Comparison of ENCODE assay signal across 8 cellular contexts in the genomic region with DNA sequence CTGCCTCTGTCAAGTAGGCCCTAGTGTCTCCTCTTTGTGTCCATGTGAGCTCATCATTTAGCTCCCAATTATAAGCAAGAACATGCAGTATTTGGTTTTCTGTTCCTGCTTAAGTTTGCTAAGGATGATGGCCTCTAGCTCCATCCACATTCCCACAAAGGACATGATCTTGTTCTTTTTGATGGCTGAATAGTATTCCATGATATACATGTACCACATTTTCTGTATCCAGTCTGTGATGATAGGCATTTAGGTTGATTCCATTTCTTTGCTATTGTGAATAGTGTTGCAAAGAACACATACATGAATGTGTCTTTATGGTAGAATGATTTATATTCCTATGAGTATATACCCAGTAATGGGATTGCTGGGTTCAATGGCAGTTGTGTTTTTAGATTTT.
"Had no signal": no experiment of that assay in that cellular context is flagged by ENCODE, and none has a peak within 500 bp of the region (broad histone marks: within the 10 kb centered on the region; RNA-seq: fewer than 3 reads in every experiment).

No MANE protein-coding gene starts in this region.

- H3K4me3 ChIP-seq: GM12878 had no signal

- FAIRE-seq: G401.6, GM12878, GM12891, GM12892, GM18507, GM19239 had no signal

- ATAC-seq: GM12878 had no signal

- DNase-seq: GDM1, GF-D8 had no signal
